11 cellular contexts compared by ENCODE assay signal in the genomic region with DNA sequence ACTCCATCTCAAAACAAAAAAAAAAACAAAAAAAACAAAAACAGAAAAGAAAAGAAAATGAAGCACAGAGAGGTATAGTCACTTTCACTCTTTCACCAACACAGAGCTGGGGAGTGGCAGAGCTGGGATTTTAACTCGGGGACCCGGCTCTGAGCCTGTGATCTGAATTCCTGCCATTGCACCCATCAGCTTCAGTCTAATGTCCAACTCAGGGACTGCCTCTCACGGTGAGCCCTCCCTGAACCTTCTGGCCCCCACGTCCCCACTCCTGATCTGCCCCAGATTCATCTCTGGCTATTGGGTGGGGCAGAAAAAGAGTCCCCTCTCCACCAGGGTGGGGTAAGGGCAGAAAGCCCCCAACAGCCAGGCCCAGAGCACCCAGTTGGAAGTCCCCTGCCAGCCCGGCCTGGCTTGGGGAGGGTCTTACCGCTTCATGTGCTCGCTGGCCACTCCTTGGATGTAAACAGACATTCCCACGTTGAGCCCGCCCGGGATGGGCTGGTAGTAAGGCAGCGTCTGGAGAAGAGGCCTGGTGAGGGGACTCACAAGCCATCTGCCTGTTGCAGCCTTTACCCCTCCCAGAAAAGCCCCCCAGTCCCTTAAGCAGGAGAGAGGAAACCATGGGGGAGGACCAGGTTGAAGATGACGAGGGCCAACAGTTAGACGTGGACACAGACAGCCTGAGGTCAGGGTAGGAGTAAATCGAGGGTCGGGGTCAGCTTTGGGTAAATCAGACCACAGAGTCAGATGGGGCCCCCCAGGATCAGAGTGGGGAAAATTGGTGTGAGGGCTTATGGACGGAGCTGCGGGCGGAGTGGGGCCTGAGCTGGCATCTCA. TPM values are rescaled to one million over a fixed set of nuclear protein-coding genes. Genes with fewer than 3 reads are reported as not detected.
DNase-seq lines count a peak whose midpoint lies in the region; ATAC-seq, FAIRE-seq and TF ChIP-seq lines count a peak whose summit lies in the region.
"Had no signal": no experiment of that assay in that cellular context is flagged by ENCODE, and none has a peak within 500 bp of the region (broad histone marks: within the 10 kb centered on the region; RNA-seq: fewer than 3 reads in every experiment).

No MANE protein-coding gene starts in this region.

- no peak for TF ChIP-seq EP300 in A549 (IDR thresholded peaks at IDR 0.05)

- POLR2A ChIA-PET in A549 (lab: Yijun Ruan, JAX) = no interaction called here

- no peak overlapping the region for H3K4me3 ChIP-seq in A549

- DNase-seq in A549 (ENCODE audit: low read depth in 1 of 2, low spot score in 1 of 2) (no peak), left colon (no peak)
- DNase-seq: activated CD4-positive, CD25-positive, alpha-beta regulatory T cell; activated T-cell treated with anti-CD3 and anti-CD28 coated beads, Interleukin-2, amount 50 U/mL, for 1 hour; DMS 273 treated with DMSO at 0.1 percent for 48 hours; natural killer cell had no signal

- peaks cover 20% of the 10 kb centered on the region for H3K4me1 ChIP-seq in A549
- H3K4me1 ChIP-seq: tibial nerve had no signal

- peak overlapping the region in 1 of 2 experiments; percentile 31; a peak in 3 of 6 replicates for H3K27ac ChIP-seq in A549

- ATAC-seq in A549 (peak; percentile 3 to 5; a peak in 1 of 6 replicates), left colon (peak; percentile 0), GM21528 (IDR thresholded peaks at IDR 0.05; ENCODE audit: low FRiP score, unreplicated experiment) (no peak), GM21515 (IDR thresholded peaks at IDR 0.05; ENCODE audit: unreplicated experiment) (no peak)
- ATAC-seq: natural killer cell had no signal

- 91% methylated on average over 18 of the region's 18 CpGs for WGBS in A549 (ENCODE audit: missing lambda C conversion rate)

- H3K4me2 ChIP-seq in A549 = no peak overlapping the region

- intact Hi-C loops in left colon (cut with DNase I, micrococcal nuclease) = no loop called here

- TF ChIP-seq RAD21 in A549 (conservative IDR thresholded peaks at IDR 0.05 in 1 of 2, IDR thresholded peaks at IDR 0.05 in 1 of 2) = no peak

- TF ChIP-seq CTCF in A549 (IDR thresholded peaks at IDR 0.05) = no peak

- CTCF ChIA-PET in A549 (lab: Yijun Ruan, JAX) = interaction anchor here (0.7 to 2.0 kb wide), 11 partner anchors 10 to 477 kb away, joined by 3 to 7 read pairs (median 3); a partner anchor contains a TSS

- no peak for FAIRE-seq in A549 (lab: Jason Lieb, UNC)
- FAIRE-seq: islet of Langerhans had no signal

- no peaks in the 10 kb centered on the region for H3K9me3 ChIP-seq in A549
- H3K9me3 ChIP-seq: tibial nerve had no signal

- TF ChIP-seq POLR2A in A549 (IDR thresholded peaks at IDR 0.05; ENCODE audit: low read length) = no peak

TF ChIP-seq in A549, 52 proteins besides CTCF, POLR2A, EP300 and RAD21:
- TF ChIP-seq, protein P1, sequence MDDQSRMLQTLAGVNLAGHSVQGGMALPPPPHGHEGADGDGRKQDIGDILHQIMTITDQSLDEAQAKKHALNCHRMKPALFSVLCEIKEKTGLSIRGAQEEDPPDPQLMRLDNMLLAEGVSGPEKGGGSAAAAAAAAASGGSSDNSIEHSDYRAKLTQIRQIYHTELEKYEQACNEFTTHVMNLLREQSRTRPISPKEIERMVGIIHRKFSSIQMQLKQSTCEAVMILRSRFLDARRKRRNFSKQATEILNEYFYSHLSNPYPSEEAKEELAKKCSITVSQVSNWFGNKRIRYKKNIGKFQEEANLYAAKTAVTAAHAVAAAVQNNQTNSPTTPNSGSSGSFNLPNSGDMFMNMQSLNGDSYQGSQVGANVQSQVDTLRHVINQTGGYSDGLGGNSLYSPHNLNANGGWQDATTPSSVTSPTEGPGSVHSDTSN (IDR thresholded peaks at IDR 0.05) = no peak
- no peak for TF ChIP-seq EHF (CRISPR knock-in tag; IDR thresholded peaks at IDR 0.05)
- TF ChIP-seq, protein P2, sequence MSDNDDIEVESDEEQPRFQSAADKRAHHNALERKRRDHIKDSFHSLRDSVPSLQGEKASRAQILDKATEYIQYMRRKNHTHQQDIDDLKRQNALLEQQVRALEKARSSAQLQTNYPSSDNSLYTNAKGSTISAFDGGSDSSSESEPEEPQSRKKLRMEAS (IDR thresholded peaks at IDR 0.05) = no peak
- no peak for TF ChIP-seq KDM5A (IDR thresholded peaks at IDR 0.05)
- no peak for TF ChIP-seq CEBPB (IDR thresholded peaks at IDR 0.05)
- TF ChIP-seq, protein P3, sequence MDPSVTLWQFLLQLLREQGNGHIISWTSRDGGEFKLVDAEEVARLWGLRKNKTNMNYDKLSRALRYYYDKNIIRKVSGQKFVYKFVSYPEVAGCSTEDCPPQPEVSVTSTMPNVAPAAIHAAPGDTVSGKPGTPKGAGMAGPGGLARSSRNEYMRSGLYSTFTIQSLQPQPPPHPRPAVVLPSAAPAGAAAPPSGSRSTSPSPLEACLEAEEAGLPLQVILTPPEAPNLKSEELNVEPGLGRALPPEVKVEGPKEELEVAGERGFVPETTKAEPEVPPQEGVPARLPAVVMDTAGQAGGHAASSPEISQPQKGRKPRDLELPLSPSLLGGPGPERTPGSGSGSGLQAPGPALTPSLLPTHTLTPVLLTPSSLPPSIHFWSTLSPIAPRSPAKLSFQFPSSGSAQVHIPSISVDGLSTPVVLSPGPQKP (IDR thresholded peaks at IDR 0.05; ENCODE audit: low read depth, low read length) = no peak
- TF ChIP-seq ZSCAN20 (CRISPR knock-in tag; IDR thresholded peaks at IDR 0.05) = no peak

RNA-seq across cellular contexts. Expression of a gene that starts 0.5 kb away (rescaled TPM):
- polyA plus RNA-seq in A549 (2011; rRNA removed) = 2.5 and 3.3 TPM in 2 replicates
- polyA plus RNA-seq in A549 (2012; cell fraction: cytosol; rRNA removed) = 0.87 and 1.2 TPM in 2 replicates
- 4.4 and 6.3 TPM in 2 replicates for polyA plus RNA-seq in A549 (2012; cell fraction: nucleus; rRNA removed)
- 0.38 to 0.94 TPM (median 0.84 TPM) in 3 replicates for polyA plus RNA-seq in A549 (2017; fragmentation: RNase III; extraction: RNeasy Plus Mini Kit Qiagen cat#74134 plus additional on column Dnase treatment)
- 1.7 and 2.4 TPM in 2 replicates for polyA minus RNA-seq in A549 (2011; rRNA and poly(A)+ RNA removed)
- 1,000 to 10,000 TPM; 7,382 to 8,588 TPM for total RNA-seq in left colon
- total RNA-seq: skeletal muscle tissue had no signal

RNA-seq across cellular contexts. Expression of a gene that starts 19.4 kb away (rescaled TPM):
- polyA plus RNA-seq in A549 (2011; rRNA removed) (383 and 431 TPM in 2 replicates), A549 (2017; fragmentation: RNase III; extraction: RNeasy Plus Mini Kit Qiagen cat#74134 plus additional on column Dnase treatment) (393 to 394 TPM (median 394 TPM) in 3 replicates)
- polyA plus RNA-seq in A549 (2012; cell fraction: cytosol; rRNA removed) = 437 and 495 TPM in 2 replicates
- polyA plus RNA-seq in A549 (2012; cell fraction: nucleus; rRNA removed) = 459 and 460 TPM in 2 replicates
- polyA minus RNA-seq in A549 (2011; rRNA and poly(A)+ RNA removed) = 166 and 194 TPM in 2 replicates
- total RNA-seq in left colon = 100 to 1,000 TPM; 292 to 483 TPM

RNA-seq across cellular contexts. Expression of a gene that starts 23.2 kb away (rescaled TPM):
- 0.27 TPM in 1 of 2 replicates, not detected in the other for polyA plus RNA-seq in A549 (2011; rRNA removed)
- polyA plus RNA-seq in A549 (2012; cell fraction: cytosol; rRNA removed) = 0.25 and 0.38 TPM in 2 replicates
- 0.29 TPM in 1 of 2 replicates, not detected in the other for polyA plus RNA-seq in A549 (2012; cell fraction: nucleus; rRNA removed)
- not detected in 3 replicates for polyA plus RNA-seq in A549 (2017; fragmentation: RNase III; extraction: RNeasy Plus Mini Kit Qiagen cat#74134 plus additional on column Dnase treatment)
- polyA minus RNA-seq in A549 (2011; rRNA and poly(A)+ RNA removed) = not detected in 2 replicates
- not detected for total RNA-seq in left colon
- total RNA-seq: natural killer cell, skeletal muscle tissue, tibial nerve had no signal

RNA-seq across cellular contexts. Expression of a gene that starts 37.6 kb away (rescaled TPM):
- 440 and 487 TPM in 2 replicates for polyA plus RNA-seq in A549 (2011; rRNA removed)
- 346 and 419 TPM in 2 replicates for polyA plus RNA-seq in A549 (2012; cell fraction: cytosol; rRNA removed)
- polyA plus RNA-seq in A549 (2012; cell fraction: nucleus; rRNA removed) = 557 and 713 TPM in 2 replicates
- 372 to 383 TPM (median 380 TPM) in 3 replicates for polyA plus RNA-seq in A549 (2017; fragmentation: RNase III; extraction: RNeasy Plus Mini Kit Qiagen cat#74134 plus additional on column Dnase treatment)
- 477 and 485 TPM in 2 replicates for polyA minus RNA-seq in A549 (2011; rRNA and poly(A)+ RNA removed)
- total RNA-seq in left colon = 100 to 1,000 TPM; 269 to 281 TPM

RNA-seq across cellular contexts. Expression of a gene that starts 38.9 kb away (rescaled TPM):
- polyA plus RNA-seq in A549 (2011; rRNA removed) (not detected in 2 replicates), A549 (2017; fragmentation: RNase III; extraction: RNeasy Plus Mini Kit Qiagen cat#74134 plus additional on column Dnase treatment) (not detected in 3 replicates)
- polyA plus RNA-seq in A549 (2012; cell fraction: cytosol; rRNA removed) = 0.19 TPM in 1 of 2 replicates, not detected in the other
- not detected in 2 replicates for polyA plus RNA-seq in A549 (2012; cell fraction: nucleus; rRNA removed)
- not detected in 2 replicates for polyA minus RNA-seq in A549 (2011; rRNA and poly(A)+ RNA removed)
- total RNA-seq in left colon = not detected
- total RNA-seq: natural killer cell, tibial nerve had no signal

Comparison
In these comparisons a context has a peak if more than half of its experiments do, and no peak if none do; other contexts are left out.
1. ATAC-seq: peak in A549 (2 of 2) and left colon (single experiment); none in GM21528 (single experiment) and GM21515 (single experiment).